14 cellular contexts compared by ENCODE assay signal in genomic region chr7:148838905-148839304, GRCh38. TPM values are rescaled to one million over a fixed set of nuclear protein-coding genes. Genes with fewer than 3 reads are reported as not detected.
DNase-seq lines count a peak whose midpoint lies in the region; ATAC-seq and TF ChIP-seq lines count a peak whose summit lies in the region.
"Had no signal": no experiment of that assay in that cellular context is flagged by ENCODE, and none has a peak within 500 bp of the region (broad histone marks: within the 10 kb centered on the region; RNA-seq: fewer than 3 reads in every experiment).

No MANE protein-coding gene starts in this region.

- no peaks in the 10 kb centered on the region for H3K36me3 ChIP-seq in CD8-positive, alpha-beta T cell (ENCODE audit: insufficient read depth, low read length)
- H3K36me3 ChIP-seq in SK-N-MC (ENCODE audit: insufficient read depth, low read length) = peaks cover 78% of the 10 kb centered on the region

- H3K27me3 ChIP-seq in CD8-positive, alpha-beta T cell (ENCODE audit: insufficient read depth, low read length) = no peaks in the 10 kb centered on the region

- no peak overlapping the region for H3K27ac ChIP-seq in CD8-positive, alpha-beta T cell (ENCODE audit: low read depth, low read length)
- H3K27ac ChIP-seq in SK-N-MC = peak overlapping the region; percentile 99

- no peak for DNase-seq in CD8-positive, alpha-beta T cell
- DNase-seq in GM20000 (ENCODE audit: low spot score) = peak; percentile 12
- peak; percentile 95 for DNase-seq in SK-N-MC (ENCODE audit: low read depth, low spot score)
- peak; percentile 29 to 49 (median 40) for DNase-seq in immature natural killer cell
- DNase-seq in medulla oblongata (ENCODE audit: extremely low spot score) = no peak
- DNase-seq in ecto neural progenitor cell (ENCODE audit: low spot score) = no peak
- no peak for DNase-seq in erythroblast (lab: John Stamatoyannopoulos, UW)
- DNase-seq: activated CD4-positive, alpha-beta T cell treated with anti-CD3 and anti-CD28 coated beads, Interleukin-2, amount 50 U/mL, for 1 hour; activated naive CD4-positive, alpha-beta T cell treated with Interleukin-2 at 50 U/mL for 16 hours; cerebellar nuclear complex; left colon; NCI-H1048 had no signal

- peaks cover 5% of the 10 kb centered on the region for H3K4me1 ChIP-seq in CD8-positive, alpha-beta T cell (ENCODE audit: insufficient read depth, low read length)

- no peaks in the 10 kb centered on the region for H3K27me3 Mint-ChIP-seq in CD8-positive, alpha-beta T cell (ENCODE audit: low read depth)
- peaks cover 0 to 6% (median 0%) of the 10 kb centered on the region in 3 donors for H3K27me3 Mint-ChIP-seq in immature natural killer cell (ENCODE audit: low read depth in 3 of 3)

- CTCF ChIA-PET in CD8-positive, alpha-beta T cell (lab: Charles Lee) = no interaction called here

- intact Hi-C loops in CD8-positive, alpha-beta T cell (cut with DNase I, micrococcal nuclease) = loop anchor here in 1 of 2 experiments (10.0 kb wide), 1 partner anchor 74 kb away; no protein-coding TSS in a partner anchor

- no peak for TF ChIP-seq CTCF in CD8-positive, alpha-beta T cell (IDR thresholded peaks at IDR 0.05)
- TF ChIP-seq CTCF in GM20000 (IDR thresholded peaks at IDR 0.05; ENCODE audit: extremely low read depth, missing control alignments) = no peak

- no peak overlapping the region for H3K4me3 ChIP-seq in CD8-positive, alpha-beta T cell (ENCODE audit: low read depth, low read length)
- no peak overlapping the region for H3K4me3 ChIP-seq in SK-N-MC

- H3K9me3 ChIP-seq in CD8-positive, alpha-beta T cell (ENCODE audit: low read length) = no peaks in the 10 kb centered on the region
- H3K9me3 ChIP-seq in SK-N-MC (ENCODE audit: low read depth, low read length) = no peaks in the 10 kb centered on the region

- H3K4me3 Mint-ChIP-seq in CD8-positive, alpha-beta T cell = no peak overlapping the region
- H3K4me3 Mint-ChIP-seq in immature natural killer cell = peak overlapping the region; percentile 62 to 80 (median 77)
- H3K4me3 Mint-ChIP-seq: nephron had no signal

- peak; percentile 29 for ATAC-seq in CD8-positive, alpha-beta T cell
- ATAC-seq in GM21381 (IDR thresholded peaks at IDR 0.05; ENCODE audit: unreplicated experiment) = no peak
- ATAC-seq: left colon had no signal

- peak overlapping the region; percentile 41 for H3K27ac Mint-ChIP-seq in CD8-positive, alpha-beta T cell
- peak overlapping the region; percentile 6 to 90 (median 80) for H3K27ac Mint-ChIP-seq in immature natural killer cell
- H3K27ac Mint-ChIP-seq: nephron had no signal

- peaks cover 29% of the 10 kb centered on the region for H3K4me1 Mint-ChIP-seq in CD8-positive, alpha-beta T cell (ENCODE audit: low read depth)
- peaks cover 48 to 73% of the 10 kb centered on the region in 2 donors for H3K4me1 Mint-ChIP-seq in immature natural killer cell
- H3K4me1 Mint-ChIP-seq: nephron had no signal

- peaks cover 4% of the 10 kb centered on the region for H3K9me3 Mint-ChIP-seq in CD8-positive, alpha-beta T cell
- H3K9me3 Mint-ChIP-seq in immature natural killer cell = peaks cover 0 to 2% (median 0%) of the 10 kb centered on the region in 6 donors
- H3K9me3 Mint-ChIP-seq: nephron had no signal

- peaks cover 4% of the 10 kb centered on the region for H3K36me3 Mint-ChIP-seq in CD8-positive, alpha-beta T cell
- peaks cover 3 to 20% (median 5%) of the 10 kb centered on the region in 3 donors for H3K36me3 Mint-ChIP-seq in immature natural killer cell

- H3K9ac ChIP-seq in SK-N-MC (ENCODE audit: insufficient read length) = no peak overlapping the region

- no peak for TF ChIP-seq POLR2A in erythroblast (IDR thresholded peaks at IDR 0.05; ENCODE audit: low read length)

- POLR2A ChIA-PET in CD8-positive, alpha-beta T cell (lab: Charles Lee) = no interaction called here

RNA-seq across cellular contexts. Expression of gene EZH2, which starts 45.2 kb away (rescaled TPM):
- 10 to 100 TPM; 25.4 to 32.7 TPM for total RNA-seq in CD8-positive, alpha-beta T cell
- polyA plus RNA-seq in immature natural killer cell = 1 to 10 TPM; 5.0 to 9.5 (median 6.6) TPM

Comparison
In these comparisons a context has a peak if more than half of its experiments do, and no peak if none do; other contexts are left out.
1. DNase-seq: peak in GM20000 (single experiment), SK-N-MC (single experiment) and immature natural killer cell (3 of 3); none in CD8-positive, alpha-beta T cell (0 of 7), medulla oblongata (single experiment), ecto neural progenitor cell (single experiment) and erythroblast (0 of 2).